Comparison of ENCODE assay signal across 17 cellular contexts in the genomic region with DNA sequence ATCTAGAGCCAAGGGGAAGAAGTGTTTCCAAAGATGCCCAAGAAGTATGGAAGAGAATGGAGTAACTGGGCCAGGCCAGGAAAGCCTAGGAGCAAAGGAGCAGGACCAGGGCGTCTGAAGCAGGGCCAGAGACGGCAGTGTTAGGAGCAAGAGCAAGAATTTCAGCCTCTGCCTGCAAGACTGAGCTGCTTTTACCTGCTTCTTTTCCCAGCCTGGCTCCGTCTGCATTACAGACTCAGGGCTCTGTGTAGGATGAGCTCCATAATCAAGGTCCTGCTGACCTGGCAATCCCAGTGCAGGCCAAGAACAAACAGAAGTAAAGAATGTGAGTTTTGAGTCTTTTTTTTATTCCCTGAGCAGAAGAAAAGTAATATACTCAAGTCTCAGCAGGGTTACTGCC. TPM values are rescaled to one million over a fixed set of nuclear protein-coding genes. Genes with fewer than 3 reads are reported as not detected.
"Had no signal": no experiment of that assay in that cellular context is flagged by ENCODE, and none has a peak within 500 bp of the region (broad histone marks: within the 10 kb centered on the region; RNA-seq: fewer than 3 reads in every experiment).

No MANE protein-coding gene starts in this region.

- H3K9me3 ChIP-seq: ovary, stomach, tibial artery had no signal

- H3K27me3 ChIP-seq: ovary, tibial artery had no signal

- H3K4me1 Mint-ChIP-seq: activated CD4-positive, alpha-beta T cell treated with anti-CD3 and anti-CD28 coated beads, Interleukin-2, amount 10 ng/mL, durations not matched to agents 7 days and 5 days; neural crest cell had no signal

- H3K36me3 ChIP-seq: ovary, stomach, tibial artery had no signal

- H3K36me3 Mint-ChIP-seq: activated naive CD4-positive, alpha-beta T cell treated with anti-CD3 and anti-CD28 coated beads, Interleukin-2, amount 50 U/mL, for 72 hours had no signal

- H3K4me3 ChIP-seq: ovary, stomach, tibial artery had no signal

- H3K27ac Mint-ChIP-seq: activated CD4-positive, alpha-beta T cell treated with anti-CD3 and anti-CD28 coated beads, Interleukin-2, amount 10 ng/mL, durations not matched to agents 7 days and 5 days; activated naive CD4-positive, alpha-beta T cell treated with anti-CD3 and anti-CD28 coated beads, Interleukin-2, amount 50 U/mL, for 72 hours; activated T-cell treated with anti-CD3 and anti-CD28 coated beads, Interleukin-2, amount 50 U/mL, for 72 hours; dendritic cell treated with granulocyte-macrophage colony-stimulating factor and Interleukin-4, amounts not matched to agents 40 ng/mL and 50 ng/mL, for 4 days had no signal

- H3K27ac ChIP-seq: tibial artery had no signal

- H3K4me3 Mint-ChIP-seq: activated CD4-positive, alpha-beta T cell treated with anti-CD3 and anti-CD28 coated beads, Interleukin-2, amount 10 ng/mL, durations not matched to agents 7 days and 5 days; activated T-cell treated with anti-CD3 and anti-CD28 coated beads, Interleukin-2, amount 50 U/mL, for 72 hours; dendritic cell treated with granulocyte-macrophage colony-stimulating factor and Interleukin-4, amounts not matched to agents 40 ng/mL and 50 ng/mL, for 4 days; neural crest cell had no signal

- DNase-seq: activated CD4-positive, alpha-beta T cell treated with anti-CD3 and anti-CD28 coated beads, Interleukin-2, amount 10 ng/mL, durations not matched to agents 7 days and 5 days; activated CD8-positive, alpha-beta memory T cell treated with anti-CD3 and anti-CD28 coated beads, Interleukin-2, amount 50 U/mL, for 48 hours; activated gamma-delta T cell; activated T-cell treated with anti-CD3 and anti-CD28 coated beads, Interleukin-2, amount 50 U/mL, for 72 hours; amygdala; cerebellar nuclear complex; erythroblast; hippocampal formation; kidney glomerular epithelial cell; midbrain; stimulated activated CD4-positive, alpha-beta T cell treated with anti-CD3 and anti-CD28 coated beads, Interleukin-2, amount 100 ng/mL, for 24 hours; stomach; tibial artery had no signal

- ATAC-seq: activated naive CD4-positive, alpha-beta T cell treated with anti-CD3 and anti-CD28 coated beads, Interleukin-2, amount 50 U/mL, for 72 hours; activated T-cell treated with anti-CD3 and anti-CD28 coated beads, Interleukin-2, amount 50 U/mL, for 72 hours had no signal

- H3K9me3 Mint-ChIP-seq: activated CD4-positive, alpha-beta T cell treated with anti-CD3 and anti-CD28 coated beads, Interleukin-2, amount 10 ng/mL, durations not matched to agents 7 days and 5 days; activated naive CD4-positive, alpha-beta T cell treated with anti-CD3 and anti-CD28 coated beads, Interleukin-2, amount 50 U/mL, for 72 hours; activated T-cell treated with anti-CD3 and anti-CD28 coated beads, Interleukin-2, amount 50 U/mL, for 72 hours; dendritic cell treated with granulocyte-macrophage colony-stimulating factor and Interleukin-4, amounts not matched to agents 40 ng/mL and 50 ng/mL, for 4 days; neural crest cell had no signal

RNA-seq across cellular contexts. Expression of a gene that starts 10.1 kb away (rescaled TPM):
- total RNA-seq: activated CD4-positive, alpha-beta T cell treated with anti-CD3 and anti-CD28 coated beads, Interleukin-2, amount 10 ng/mL, durations not matched to agents 7 days and 5 days; activated naive CD4-positive, alpha-beta T cell treated with anti-CD3 and anti-CD28 coated beads, Interleukin-2, amount 50 U/mL, for 72 hours; activated T-cell treated with anti-CD3 and anti-CD28 coated beads, Interleukin-2, amount 50 U/mL, for 72 hours; neural crest cell had no signal
